ENCODE assay signal across 8 cellular contexts in the genomic region with DNA sequence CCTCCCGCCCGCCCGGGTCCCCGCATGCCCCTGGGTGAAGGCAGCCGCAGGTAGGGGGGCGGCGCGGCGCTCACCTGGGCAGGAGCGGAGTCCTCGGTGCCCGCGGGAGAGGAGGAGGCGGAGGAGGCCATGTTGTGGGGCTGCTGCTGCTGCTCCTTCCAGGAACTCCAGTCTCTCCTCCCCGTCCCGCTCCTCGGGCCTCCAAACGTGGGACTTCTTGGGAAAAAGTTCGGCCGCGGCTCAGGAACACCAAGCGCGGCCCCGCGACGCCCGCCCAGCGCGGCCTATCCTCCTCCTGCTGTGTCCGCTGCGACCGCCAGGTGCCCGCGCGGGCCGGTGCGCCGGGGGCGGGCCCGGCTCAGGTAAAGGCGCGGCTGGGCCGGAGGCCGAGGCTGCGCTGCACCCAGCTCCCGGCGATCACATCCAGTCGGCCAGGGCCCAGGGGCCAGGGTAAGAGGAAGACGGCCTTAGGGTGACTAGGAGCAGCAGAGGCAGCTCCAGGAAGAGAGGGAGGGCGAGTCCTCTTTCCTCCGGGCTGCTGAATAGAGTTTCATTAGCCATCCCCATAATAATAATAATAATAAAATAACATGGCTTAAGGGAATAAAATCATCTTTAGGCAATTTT. TPM values are rescaled to one million over a fixed set of nuclear protein-coding genes. Genes with fewer than 3 reads are reported as not detected.
DNase-seq lines count a peak whose midpoint lies in the region; ATAC-seq and TF ChIP-seq lines count a peak whose summit lies in the region.

No MANE protein-coding gene starts in this region.

- peak overlapping the region; percentile 90 for H2AFZ ChIP-seq in ACC112 (ENCODE audit: low read length, unreplicated experiment)

- H3K79me2 ChIP-seq in ACC112 (ENCODE audit: control insufficient read depth, insufficient read depth, low read length, unreplicated experiment) = no peaks in the 10 kb centered on the region

- H3K27ac ChIP-seq in ACC112 (ENCODE audit: low read depth, low read length) (no peak overlapping the region), brain microvascular endothelial cell (no peak overlapping the region)

- H3K4me3 ChIP-seq in ACC112 (ENCODE audit: low read depth, low read length) = peak overlapping the region; percentile 82
- H3K4me3 ChIP-seq in brain microvascular endothelial cell (ENCODE audit: low read depth, low read length) = peak overlapping the region; percentile 66
- H3K4me3 ChIP-seq in kidney epithelial cell (ENCODE audit: low read depth, low read length) = peak overlapping the region; percentile 57

- H3K27me3 ChIP-seq in ACC112 (ENCODE audit: insufficient read depth, low read length) (peaks cover 52% of the 10 kb centered on the region), brain microvascular endothelial cell (replicated peaks) (no peaks in the 10 kb centered on the region), kidney epithelial cell (ENCODE audit: control insufficient read depth, insufficient read depth, low read length) (peaks cover 3% of the 10 kb centered on the region)

- H3K36me3 ChIP-seq in ACC112 (ENCODE audit: insufficient read depth, low read length) (no peaks in the 10 kb centered on the region), brain microvascular endothelial cell (replicated peaks) (no peaks in the 10 kb centered on the region), kidney epithelial cell (ENCODE audit: control insufficient read depth, insufficient read depth, low read length) (no peaks in the 10 kb centered on the region)

- ATAC-seq in GM18517 (IDR thresholded peaks at IDR 0.05; ENCODE audit: unreplicated experiment) = peak; percentile 40
- peak; percentile 50 for ATAC-seq in HG03103 (IDR thresholded peaks at IDR 0.05; ENCODE audit: low read depth, unreplicated experiment)

- DNase-seq in SW480 (ENCODE audit: low spot score) (peak; percentile 64), brain microvascular endothelial cell (no peak), kidney epithelial cell (ENCODE audit: low read depth) (no peak), erythroblast (lab: John Stamatoyannopoulos, UW) (no peak)
- peak; percentile 17 to 31 for DNase-seq in stimulated activated CD4-positive, alpha-beta T cell treated with anti-CD3 and anti-CD28 coated beads, Interleukin-4, amount 100 ng/mL, for 4 hours

- TF ChIP-seq CTCF in brain microvascular endothelial cell (IDR thresholded peaks at IDR 0.05; ENCODE audit: low read depth, low read length, missing control alignments) = peak; percentile 33
- TF ChIP-seq CTCF in kidney epithelial cell (IDR thresholded peaks at IDR 0.05; ENCODE audit: insufficient read depth, low read length, poor library complexity, severe bottlenecking) = peak; percentile 26

- in situ Hi-C loops in brain microvascular endothelial cell (cut with HindIII; ENCODE audit: low pct_ligation_motif_present, low sequenced_read_pairs) = no loop called here

- H3K4me1 ChIP-seq in ACC112 (ENCODE audit: control insufficient read depth, insufficient read depth, low read length, unreplicated experiment) = no peaks in the 10 kb centered on the region

- TF ChIP-seq POLR2A in erythroblast (IDR thresholded peaks at IDR 0.05; ENCODE audit: low read length) = no peak

RNA-seq across cellular contexts. Expression of a gene that starts 45.0 kb away (rescaled TPM):
- total RNA-seq in kidney epithelial cell = 15.8 and 16.2 TPM in 2 replicates

Comparison
In these comparisons a context has a peak if more than half of its experiments do, and no peak if none do; other contexts are left out.
1. DNase-seq: peak in SW480 (single experiment) and stimulated activated CD4-positive, alpha-beta T cell treated with anti-CD3 and anti-CD28 coated beads, Interleukin-4, amount 100 ng/mL, for 4 hours (2 of 2); none in brain microvascular endothelial cell (single experiment), kidney epithelial cell (single experiment) and erythroblast (0 of 2).
2. Peak in every context shown above with its lines, with median percentiles within 50 percentile points of each other: H3K4me3 ChIP-seq.